36 cellular contexts compared by ENCODE assay signal in the genomic region with DNA sequence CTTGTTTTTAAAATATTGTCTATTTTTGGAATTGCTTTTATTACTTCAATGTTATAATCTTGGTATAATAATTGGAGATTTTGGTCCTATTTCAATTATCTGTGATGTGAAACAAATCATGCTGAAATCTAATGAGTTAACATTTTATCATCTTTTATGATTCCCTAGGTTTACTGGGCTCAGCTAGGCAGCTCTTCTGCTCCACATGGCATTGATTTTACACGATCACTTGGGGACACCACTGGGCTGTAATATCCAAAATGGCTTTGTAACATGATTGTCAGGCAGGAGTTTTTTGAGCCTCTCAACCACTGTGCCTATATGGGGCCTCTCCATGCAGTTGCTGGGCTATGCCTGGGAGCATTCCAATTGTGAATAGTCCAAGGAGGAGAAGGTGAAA.
DNase-seq lines count a peak whose midpoint lies in the region; ATAC-seq, FAIRE-seq and TF ChIP-seq lines count a peak whose summit lies in the region.
"Had no signal": no experiment of that assay in that cellular context is flagged by ENCODE, and none has a peak within 500 bp of the region (broad histone marks: within the 10 kb centered on the region; RNA-seq: fewer than 3 reads in every experiment).

No MANE protein-coding gene starts in this region.

- H3K9ac ChIP-seq in HepG2 (ENCODE audit: insufficient read depth, low read depth, low read length) (no peak overlapping the region), neuronal stem cell (ENCODE audit: low read depth, low read length, poor library complexity) (no peak overlapping the region)
- H3K9ac ChIP-seq: BLaER1; BLaER1 treated with 17β-estradiol and CSF1 and Interleukin-3, amounts not matched to agents 10 nM and 100 nM had no signal

- H4K8ac ChIP-seq in neuronal stem cell (ENCODE audit: low read depth, low read length), result no peak overlapping the region

- H4K20me1 ChIP-seq in HepG2 (ENCODE audit: insufficient read depth, low read length), result no peaks in the 10 kb centered on the region
- no peaks in the 10 kb centered on the region for H4K20me1 ChIP-seq in GM23338 (replicated peaks; ENCODE audit: insufficient read depth)
- H4K20me1 ChIP-seq: BLaER1; BLaER1 treated with 17β-estradiol and CSF1 and Interleukin-3, amounts not matched to agents 10 nM and 100 nM had no signal

- no peak overlapping the region for H3K27ac ChIP-seq in HepG2 (ENCODE audit: extremely low read length, insufficient read depth, low read length)
- H3K27ac ChIP-seq in right lobe of liver, result no peak overlapping the region
- no peak overlapping the region for H3K27ac ChIP-seq in GM23338 (ENCODE audit: low read depth)
- H3K27ac ChIP-seq in neuronal stem cell (replicated peaks; ENCODE audit: low read length), result no peak overlapping the region
- H3K27ac ChIP-seq: 22Rv1; A549; BLaER1; BLaER1 treated with 17β-estradiol and CSF1 and Interleukin-3, amounts not matched to agents 10 nM and 100 nM; C4-2B had no signal

- peaks cover 5% of the 10 kb centered on the region; the same call in 2 of the 3 replicates for H3K4me1 Mint-ChIP-seq in GM23338
- H3K4me1 Mint-ChIP-seq: B cell; CD14-positive monocyte; CD4-positive, alpha-beta memory T cell; CD4-positive, CD25-positive, alpha-beta regulatory T cell; CD8-positive, alpha-beta memory T cell had no signal

- no peak overlapping the region for H3K4ac ChIP-seq in neuronal stem cell (ENCODE audit: low read length)

- in situ Hi-C loops in HepG2 (cut with HindIII; ENCODE audit: extremely low pct_ligation_motif_present, low pct_unique_long_range_greater_than_20kb), result no loop called here

- H3K79me1 ChIP-seq in neuronal stem cell (ENCODE audit: low read depth, low read length), result no peaks in the 10 kb centered on the region

- no peak for ATAC-seq in HepG2
- ATAC-seq in right lobe of liver, result no peak
- no peak for ATAC-seq in GM23338
- ATAC-seq: A549; CD8-positive, alpha-beta T cell had no signal

- H2BK15ac ChIP-seq in neuronal stem cell (ENCODE audit: low read length), result no peak overlapping the region

- no peak overlapping the region for H3K14ac ChIP-seq in neuronal stem cell (ENCODE audit: low read length)

- no peak for FAIRE-seq in HepG2 (lab: Jason Lieb, UNC)
- peak; percentile 50 for FAIRE-seq in H54 (lab: Jason Lieb, UNC)
- FAIRE-seq: A204.1, A549, D721Med had no signal

- TF ChIP-seq EP300 in HepG2 (IDR thresholded peaks at IDR 0.05; ENCODE audit: low read depth in 2 of 2, low read length in 2 of 2) (no peak), HepG2 (CRISPR knock-in tag; IDR thresholded peaks at IDR 0.05; ENCODE audit: borderline replicate concordance) (no peak)

- no peak overlapping the region for H3K27ac Mint-ChIP-seq in GM23338
- H3K27ac Mint-ChIP-seq: B cell; CD14-positive monocyte; CD4-positive, alpha-beta memory T cell; CD4-positive, alpha-beta T cell; CD4-positive, CD25-positive, alpha-beta regulatory T cell; CD8-positive, alpha-beta T cell had no signal

- H3K27me3 Mint-ChIP-seq in GM23338 (ENCODE audit: insufficient read depth, low read depth, poor library complexity), result no peaks in the 10 kb centered on the region
- H3K27me3 Mint-ChIP-seq: CD4-positive, alpha-beta memory T cell; CD4-positive, alpha-beta T cell; CD4-positive, CD25-positive, alpha-beta regulatory T cell; CD8-positive, alpha-beta memory T cell had no signal

- H3K23ac ChIP-seq in neuronal stem cell (ENCODE audit: low read depth, low read length, poor library complexity), result no peak overlapping the region

- no peak for TF ChIP-seq POLR2A in HepG2 (IDR thresholded peaks at IDR 0.05; ENCODE audit: insufficient read depth in 1 of 2, low read depth in 2 of 2, low read length in 2 of 2)
- no peak for TF ChIP-seq POLR2A in right lobe of liver (IDR thresholded peaks at IDR 0.05)
- no peak for TF ChIP-seq POLR2A in H54 (IDR thresholded peaks at IDR 0.05; ENCODE audit: low read depth, low read length)

- H2BK5ac ChIP-seq in neuronal stem cell (ENCODE audit: low read length), result no peak overlapping the region

- H3K4me3 ChIP-seq in HepG2 (replicated peaks in 1 of 3; ENCODE audit: insufficient read depth in 1 of 3, low read depth in 2 of 3, low read length in 3 of 3) (no peak overlapping the region), right lobe of liver (no peak overlapping the region), GM23338 (no peak overlapping the region), neuronal stem cell (ENCODE audit: low read length in 2 of 2) (no peak overlapping the region)
- H3K4me3 ChIP-seq: A549; BLaER1; BLaER1 treated with 17β-estradiol and CSF1 and Interleukin-3, amounts not matched to agents 10 nM and 100 nM had no signal

- no peak for TF ChIP-seq CTCF in HepG2 (CRISPR knock-in tag; IDR thresholded peaks at IDR 0.05)
- TF ChIP-seq CTCF in right lobe of liver (IDR thresholded peaks at IDR 0.05), result no peak
- no peak for TF ChIP-seq CTCF in GM23338 (conservative IDR thresholded peaks at IDR 0.05; ENCODE audit: low read depth in 2 of 2)

- H3K9me3 ChIP-seq in HepG2 (ENCODE audit: low read length) (no peaks in the 10 kb centered on the region), right lobe of liver (no peaks in the 10 kb centered on the region), neuronal stem cell (replicated peaks in 1 of 2; ENCODE audit: control insufficient read depth in 2 of 2, insufficient read depth in 1 of 2, low read depth in 1 of 2, low read length in 2 of 2) (no peaks in the 10 kb centered on the region)
- H3K9me3 ChIP-seq: A549; BE2C; BLaER1; BLaER1 treated with 17β-estradiol and CSF1 and Interleukin-3, amounts not matched to agents 10 nM and 100 nM; Caco-2 had no signal

- no peak overlapping the region for H2AK5ac ChIP-seq in neuronal stem cell (ENCODE audit: low read depth, low read length)

- H3K18ac ChIP-seq in neuronal stem cell (ENCODE audit: low read length), result no peak overlapping the region

- intact Hi-C loops in HepG2 (cut with micrococcal nuclease; ENCODE audit: unreplicated experiment), result no loop called here
- intact Hi-C loops in right lobe of liver (cut with DNase I), result no loop called here

- H3K79me2 ChIP-seq in HepG2 (ENCODE audit: insufficient read depth, low read length), result no peaks in the 10 kb centered on the region
- H3K79me2 ChIP-seq in GM23338 (replicated peaks; ENCODE audit: insufficient read depth), result no peaks in the 10 kb centered on the region

- H3K9me3 Mint-ChIP-seq in GM23338, result no peaks in the 10 kb centered on the region

- no peaks in the 10 kb centered on the region for H3K36me3 Mint-ChIP-seq in GM23338 (ENCODE audit: low read depth)
- H3K36me3 Mint-ChIP-seq: CD14-positive monocyte; CD4-positive, alpha-beta memory T cell; CD4-positive, CD25-positive, alpha-beta regulatory T cell; CD8-positive, alpha-beta memory T cell; CD8-positive, alpha-beta T cell had no signal

- no peak overlapping the region for H2BK120ac ChIP-seq in neuronal stem cell (ENCODE audit: low read depth, low read length)

- H3K4me1 ChIP-seq in HepG2 (ENCODE audit: insufficient read depth, low read length), result no peaks in the 10 kb centered on the region
- no peaks in the 10 kb centered on the region for H3K4me1 ChIP-seq in right lobe of liver
- H3K4me1 ChIP-seq in GM23338 (ENCODE audit: insufficient read depth), result no peaks in the 10 kb centered on the region; the same call in 1 of the 2 replicates
- H3K4me1 ChIP-seq in neuronal stem cell (ENCODE audit: control insufficient read depth in 2 of 2, insufficient read depth in 1 of 2, low read depth in 1 of 2, low read length in 2 of 2), result peaks cover 2 to 4% of the 10 kb centered on the region in 2 donors
- H3K4me1 ChIP-seq: A549; BE2C; BLaER1; BLaER1 treated with 17β-estradiol and CSF1 and Interleukin-3, amounts not matched to agents 10 nM and 100 nM; Caco-2 had no signal

- no peak overlapping the region for H2BK12ac ChIP-seq in neuronal stem cell (ENCODE audit: low read length)

- H3K4me3 Mint-ChIP-seq in GM23338, result no peak overlapping the region
- H3K4me3 Mint-ChIP-seq: B cell; CD14-positive monocyte; CD4-positive, alpha-beta memory T cell; CD4-positive, alpha-beta T cell; CD4-positive, CD25-positive, alpha-beta regulatory T cell; CD8-positive, alpha-beta memory T cell; CD8-positive, alpha-beta T cell had no signal

- CTCF ChIA-PET in HepG2 (lab: Yijun Ruan, JAX; ENCODE audit: low intra/inter-chr PET ratio, low total read pairs), result no interaction called here

- DNase-seq in HepG2 (ENCODE audit: low spot score) (no peak), right lobe of liver (no peak), GM23338 (ENCODE audit: low spot score) (no peak), H54 (ENCODE audit: insufficient read length, low spot score) (no peak), neuronal stem cell (ENCODE audit: low spot score) (no peak), activated gamma-delta T cell treated with Interleukin-2 at 50 U/mL for 16 hours (no peak), DMS153 (lab: John Stamatoyannopoulos, UW) (no peak)
- no peak for DNase-seq in activated CD8-positive, alpha-beta memory T cell treated with anti-CD3 and anti-CD28 coated beads, Interleukin-2, amount 50 U/mL, for 4 hours
- DNase-seq: 8988T; ACHN; AML-193; BE2C; C1 segment of cervical spinal cord; Caco-2; Calu3; CD4-positive, alpha-beta memory T cell; CD4-positive, alpha-beta T cell; CD4-positive, CD25-positive, alpha-beta regulatory T cell; CD8-positive, alpha-beta memory T cell; CD8-positive, alpha-beta T cell; COR-L47; DMS 273 treated with DMSO at 0.1 percent for 48 hours; DMS53; DMS79; DMS79 treated with DMSO at 0.1 percent for 48 hours; DND-41; EL had no signal

- WGBS in HepG2 (ENCODE audit: low lambda C conversion rate), result 0% methylated on average over 1 of the region's 1 CpG
- WGBS in right lobe of liver (ENCODE audit: insufficient coverage, low coverage, low lambda C conversion rate, missing lambda C conversion rate), result 47% methylated on average over 1 of the region's 1 CpG
- no CpG with 5 or more reads among the region's 1 CpG for WGBS in neuronal stem cell (ENCODE audit: extremely low coverage in 2 of 2, insufficient read length in 2 of 2, insufficient replicate concordance in 1 of 2), 2 donors

- H2AFZ ChIP-seq in HepG2 (ENCODE audit: low read length), result no peak overlapping the region
- H2AFZ ChIP-seq in GM23338, result no peak overlapping the region
- H2AFZ ChIP-seq in neuronal stem cell (ENCODE audit: low read length), result peak overlapping the region; percentile 59

- H3K4me2 ChIP-seq in HepG2 (ENCODE audit: low read depth, low read length) (no peak overlapping the region), GM23338 (no peak overlapping the region), neuronal stem cell (ENCODE audit: insufficient read depth, low read length, poor library complexity, severe bottlenecking) (no peak overlapping the region)
- H3K4me2 ChIP-seq: A549; BLaER1; BLaER1 treated with 17β-estradiol and CSF1 and Interleukin-3, amounts not matched to agents 10 nM and 100 nM had no signal

- H3K36me3 ChIP-seq in HepG2 (replicated peaks in 1 of 2; ENCODE audit: control insufficient read depth in 1 of 2, insufficient read depth in 2 of 2, low read length in 2 of 2), result no peaks in the 10 kb centered on the region
- no peaks in the 10 kb centered on the region for H3K36me3 ChIP-seq in right lobe of liver
- H3K36me3 ChIP-seq in GM23338 (ENCODE audit: insufficient read depth), result no peaks in the 10 kb centered on the region
- no peaks in the 10 kb centered on the region for H3K36me3 ChIP-seq in neuronal stem cell (replicated peaks in 1 of 2; ENCODE audit: control insufficient read depth in 2 of 2, insufficient read depth in 2 of 2, low read length in 2 of 2)
- H3K36me3 ChIP-seq: BE2C; BLaER1; BLaER1 treated with 17β-estradiol and CSF1 and Interleukin-3, amounts not matched to agents 10 nM and 100 nM had no signal

- POLR2A ChIA-PET in HepG2 (lab: Yijun Ruan, JAX), result no interaction called here

- H3K27me3 ChIP-seq in HepG2 (ENCODE audit: control insufficient read depth in 1 of 2, insufficient read depth in 2 of 2, low read length in 2 of 2) (no peaks in the 10 kb centered on the region), right lobe of liver (no peaks in the 10 kb centered on the region), GM23338 (ENCODE audit: insufficient read depth) (no peaks in the 10 kb centered on the region), neuronal stem cell (ENCODE audit: control insufficient read depth in 3 of 3, insufficient read depth in 3 of 3, low read depth in 1 of 3, low read length in 3 of 3) (no peaks in the 10 kb centered on the region)
- H3K27me3 ChIP-seq: BE2C, BLaER1 had no signal

- no peaks in the 10 kb centered on the region for H3K9me2 ChIP-seq in GM23338 (ENCODE audit: insufficient read depth)

- no TSS peak for BruUV-seq in HepG2 (replicated peaks; lab: Mats Ljungman, UMichigan)

- no peak for TF ChIP-seq RAD21 in HepG2 (CRISPR knock-in tag; IDR thresholded peaks at IDR 0.05)

- no peaks in the 10 kb centered on the region for H3F3A ChIP-seq in GM23338 (replicated peaks; ENCODE audit: low read depth)

- no peak overlapping the region for H4K91ac ChIP-seq in neuronal stem cell (ENCODE audit: low read depth, low read length, poor library complexity)
